8 cellular contexts compared by ENCODE assay signal in the genomic region with DNA sequence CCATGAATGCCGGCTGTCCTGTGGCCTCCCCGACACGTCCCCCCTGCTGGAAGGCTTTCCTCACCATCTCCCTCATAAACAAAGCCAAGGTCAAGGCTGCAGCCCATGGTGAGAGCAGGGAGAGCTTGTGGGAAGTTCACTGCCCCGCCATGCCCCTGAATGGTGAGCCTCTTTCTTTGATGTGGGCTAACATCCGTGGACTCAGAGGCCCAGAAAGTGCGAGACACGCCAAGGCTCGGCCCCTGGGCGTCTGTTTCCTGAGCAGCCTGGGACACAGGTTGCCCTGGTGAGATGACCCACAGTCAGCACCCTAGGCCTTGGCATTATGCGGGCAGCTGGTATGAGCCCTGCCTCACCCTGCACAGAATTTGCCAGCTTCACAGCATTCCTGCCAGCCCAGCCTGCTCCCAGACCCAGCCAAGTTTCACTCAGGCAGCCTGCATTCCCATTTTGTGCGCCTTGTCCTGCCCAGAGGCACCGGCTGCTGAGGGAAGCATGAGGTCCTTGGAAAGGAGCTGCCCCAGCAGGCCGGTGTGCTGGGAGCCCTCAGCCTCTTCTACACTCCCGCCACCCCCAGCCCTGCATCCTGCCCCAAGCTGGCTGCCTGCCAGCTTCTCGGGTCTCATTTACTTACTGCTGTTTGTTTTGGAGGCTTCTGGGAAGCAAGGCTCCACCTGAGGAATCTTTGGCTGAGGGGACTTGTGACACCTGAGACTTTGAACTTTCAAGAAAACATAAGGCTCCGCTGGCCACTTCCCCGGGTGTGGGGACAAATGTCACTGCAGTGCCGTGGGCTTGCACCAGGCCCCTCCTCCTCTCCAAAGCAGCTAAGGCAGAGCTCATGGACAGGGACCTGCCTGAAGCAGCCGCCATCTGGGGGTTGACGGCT. TPM values are rescaled to one million over a fixed set of nuclear protein-coding genes. Genes with fewer than 3 reads are reported as not detected.
DNase-seq lines count a peak whose midpoint lies in the region; ATAC-seq and TF ChIP-seq lines count a peak whose summit lies in the region.

No MANE protein-coding gene starts in this region.

- H3K4me1 ChIP-seq in esophagus muscularis mucosa, result peaks cover 11 to 29% (median 13%) of the 10 kb centered on the region in 4 donors

- WGBS in esophagus muscularis mucosa, result 47% methylated on average over 10 of the region's 20 CpGs

- TF ChIP-seq POLR2A in esophagus muscularis mucosa (IDR thresholded peaks at IDR 0.05; ENCODE audit: low read depth), result no peak

- no peak for TF ChIP-seq CTCF in esophagus muscularis mucosa (IDR thresholded peaks at IDR 0.05)

- ATAC-seq in SK-N-SH treated with all-trans-retinoic acid at 6 μM for 48 hours (peak; percentile 62), GM21390 (IDR thresholded peaks at IDR 0.05; ENCODE audit: unreplicated experiment) (no peak)

- no peak overlapping the region for H3K4me3 ChIP-seq in esophagus muscularis mucosa

- peak overlapping the region; percentile 48 to 56 (median 50) for H3K27ac ChIP-seq in esophagus muscularis mucosa (replicated peaks in 1 of 4)

- no peaks in the 10 kb centered on the region for H3K36me3 ChIP-seq in esophagus muscularis mucosa

- no peaks in the 10 kb centered on the region for H3K27me3 ChIP-seq in esophagus muscularis mucosa

- no peak for TF ChIP-seq EP300 in esophagus muscularis mucosa (IDR thresholded peaks at IDR 0.05)

- no peaks in the 10 kb centered on the region for H3K9me3 ChIP-seq in esophagus muscularis mucosa

- DNase-seq in A172 (ENCODE audit: low spot score) (peak; percentile 52), LoVo (ENCODE audit: low spot score) (peak; percentile 69), esophagus muscularis mucosa (ENCODE audit: extremely low spot score) (no peak), retina (peak; percentile 43), OCI-M2 (lab: John Stamatoyannopoulos, UW; ENCODE audit: unreplicated experiment) (no peak), globus pallidus (ENCODE audit: low spot score) (no peak)

- intact Hi-C loops in esophagus muscularis mucosa (cut with DNase I), result no loop called here

TF ChIP-seq in SK-N-SH treated with all-trans-retinoic acid at 6 μM for 48 hours, 23 proteins besides CTCF, POLR2A, EP300 and RAD21:
- TF ChIP-seq ZFP3 (CRISPR knock-in tag; IDR thresholded peaks at IDR 0.05) (no peak), GLIS3 (CRISPR knock-in tag; IDR thresholded peaks at IDR 0.05) (no peak), ZC3H10 (CRISPR knock-in tag; IDR thresholded peaks at IDR 0.05) (no peak), BACH2 (CRISPR knock-in tag; IDR thresholded peaks at IDR 0.05; ENCODE audit: borderline replicate concordance) (no peak), TOX (CRISPR knock-in tag; IDR thresholded peaks at IDR 0.05; ENCODE audit: borderline replicate concordance) (no peak), RARB (CRISPR knock-in tag; IDR thresholded peaks at IDR 0.05) (no peak), ARNTL (CRISPR knock-in tag; IDR thresholded peaks at IDR 0.05; ENCODE audit: borderline replicate concordance, low read depth) (no peak), ISL1 (CRISPR knock-in tag; IDR thresholded peaks at IDR 0.05) (no peak), TCF4 (CRISPR knock-in tag; IDR thresholded peaks at IDR 0.05; ENCODE audit: borderline replicate concordance) (no peak), ZNF70 (CRISPR knock-in tag; IDR thresholded peaks at IDR 0.05) (no peak), CSDC2 (CRISPR knock-in tag; IDR thresholded peaks at IDR 0.05) (no peak), PPARA (CRISPR knock-in tag; IDR thresholded peaks at IDR 0.05; ENCODE audit: borderline replicate concordance) (no peak)
- TF ChIP-seq, protein P1, sequence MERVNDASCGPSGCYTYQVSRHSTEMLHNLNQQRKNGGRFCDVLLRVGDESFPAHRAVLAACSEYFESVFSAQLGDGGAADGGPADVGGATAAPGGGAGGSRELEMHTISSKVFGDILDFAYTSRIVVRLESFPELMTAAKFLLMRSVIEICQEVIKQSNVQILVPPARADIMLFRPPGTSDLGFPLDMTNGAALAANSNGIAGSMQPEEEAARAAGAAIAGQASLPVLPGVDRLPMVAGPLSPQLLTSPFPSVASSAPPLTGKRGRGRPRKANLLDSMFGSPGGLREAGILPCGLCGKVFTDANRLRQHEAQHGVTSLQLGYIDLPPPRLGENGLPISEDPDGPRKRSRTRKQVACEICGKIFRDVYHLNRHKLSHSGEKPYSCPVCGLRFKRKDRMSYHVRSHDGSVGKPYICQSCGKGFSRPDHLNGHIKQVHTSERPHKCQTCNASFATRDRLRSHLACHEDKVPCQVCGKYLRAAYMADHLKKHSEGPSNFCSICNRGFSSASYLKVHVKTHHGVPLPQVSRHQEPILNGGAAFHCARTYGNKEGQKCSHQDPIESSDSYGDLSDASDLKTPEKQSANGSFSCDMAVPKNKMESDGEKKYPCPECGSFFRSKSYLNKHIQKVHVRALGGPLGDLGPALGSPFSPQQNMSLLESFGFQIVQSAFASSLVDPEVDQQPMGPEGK (CRISPR knock-in tag; IDR thresholded peaks at IDR 0.05; ENCODE audit: borderline replicate concordance), result no peak
- TF ChIP-seq, protein P2, sequence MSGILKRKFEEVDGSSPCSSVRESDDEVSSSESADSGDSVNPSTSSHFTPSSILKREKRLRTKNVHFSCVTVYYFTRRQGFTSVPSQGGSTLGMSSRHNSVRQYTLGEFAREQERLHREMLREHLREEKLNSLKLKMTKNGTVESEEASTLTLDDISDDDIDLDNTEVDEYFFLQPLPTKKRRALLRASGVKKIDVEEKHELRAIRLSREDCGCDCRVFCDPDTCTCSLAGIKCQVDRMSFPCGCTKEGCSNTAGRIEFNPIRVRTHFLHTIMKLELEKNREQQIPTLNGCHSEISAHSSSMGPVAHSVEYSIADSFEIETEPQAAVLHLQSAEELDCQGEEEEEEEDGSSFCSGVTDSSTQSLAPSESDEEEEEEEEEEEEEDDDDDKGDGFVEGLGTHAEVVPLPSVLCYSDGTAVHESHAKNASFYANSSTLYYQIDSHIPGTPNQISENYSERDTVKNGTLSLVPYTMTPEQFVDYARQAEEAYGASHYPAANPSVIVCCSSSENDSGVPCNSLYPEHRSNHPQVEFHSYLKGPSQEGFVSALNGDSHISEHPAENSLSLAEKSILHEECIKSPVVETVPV (CRISPR knock-in tag; IDR thresholded peaks at IDR 0.05), result no peak
- TF ChIP-seq, protein P3, sequence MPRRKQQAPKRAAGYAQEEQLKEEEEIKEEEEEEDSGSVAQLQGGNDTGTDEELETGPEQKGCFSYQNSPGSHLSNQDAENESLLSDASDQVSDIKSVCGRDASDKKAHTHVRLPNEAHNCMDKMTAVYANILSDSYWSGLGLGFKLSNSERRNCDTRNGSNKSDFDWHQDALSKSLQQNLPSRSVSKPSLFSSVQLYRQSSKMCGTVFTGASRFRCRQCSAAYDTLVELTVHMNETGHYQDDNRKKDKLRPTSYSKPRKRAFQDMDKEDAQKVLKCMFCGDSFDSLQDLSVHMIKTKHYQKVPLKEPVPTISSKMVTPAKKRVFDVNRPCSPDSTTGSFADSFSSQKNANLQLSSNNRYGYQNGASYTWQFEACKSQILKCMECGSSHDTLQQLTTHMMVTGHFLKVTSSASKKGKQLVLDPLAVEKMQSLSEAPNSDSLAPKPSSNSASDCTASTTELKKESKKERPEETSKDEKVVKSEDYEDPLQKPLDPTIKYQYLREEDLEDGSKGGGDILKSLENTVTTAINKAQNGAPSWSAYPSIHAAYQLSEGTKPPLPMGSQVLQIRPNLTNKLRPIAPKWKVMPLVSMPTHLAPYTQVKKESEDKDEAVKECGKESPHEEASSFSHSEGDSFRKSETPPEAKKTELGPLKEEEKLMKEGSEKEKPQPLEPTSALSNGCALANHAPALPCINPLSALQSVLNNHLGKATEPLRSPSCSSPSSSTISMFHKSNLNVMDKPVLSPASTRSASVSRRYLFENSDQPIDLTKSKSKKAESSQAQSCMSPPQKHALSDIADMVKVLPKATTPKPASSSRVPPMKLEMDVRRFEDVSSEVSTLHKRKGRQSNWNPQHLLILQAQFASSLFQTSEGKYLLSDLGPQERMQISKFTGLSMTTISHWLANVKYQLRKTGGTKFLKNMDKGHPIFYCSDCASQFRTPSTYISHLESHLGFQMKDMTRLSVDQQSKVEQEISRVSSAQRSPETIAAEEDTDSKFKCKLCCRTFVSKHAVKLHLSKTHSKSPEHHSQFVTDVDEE (CRISPR knock-in tag; IDR thresholded peaks at IDR 0.05), result no peak

RNA-seq across cellular contexts. Expression of a gene that starts 31.9 kb away (rescaled TPM):
- total RNA-seq in A172 (2014; rRNA removed; shearing (Covaris generic)), result 83.8 and 88.5 TPM in 2 replicates
- not detected for total RNA-seq in esophagus muscularis mucosa

Comparison
In these comparisons a context has a peak if more than half of its experiments do, and no peak if none do; other contexts are left out.
1. DNase-seq: peak in A172 (single experiment), LoVo (single experiment) and retina (single experiment); none in esophagus muscularis mucosa (single experiment), OCI-M2 (single experiment) and globus pallidus (single experiment).
2. RNA of a gene that starts 31.9 kb away (total RNA-seq): 83.8 to 88.5 TPM in A172; not detected in esophagus muscularis mucosa; every median in the first group is over 10 times any median in the second.